Comparison of ENCODE assay signal across 8 cellular contexts in the genomic region with DNA sequence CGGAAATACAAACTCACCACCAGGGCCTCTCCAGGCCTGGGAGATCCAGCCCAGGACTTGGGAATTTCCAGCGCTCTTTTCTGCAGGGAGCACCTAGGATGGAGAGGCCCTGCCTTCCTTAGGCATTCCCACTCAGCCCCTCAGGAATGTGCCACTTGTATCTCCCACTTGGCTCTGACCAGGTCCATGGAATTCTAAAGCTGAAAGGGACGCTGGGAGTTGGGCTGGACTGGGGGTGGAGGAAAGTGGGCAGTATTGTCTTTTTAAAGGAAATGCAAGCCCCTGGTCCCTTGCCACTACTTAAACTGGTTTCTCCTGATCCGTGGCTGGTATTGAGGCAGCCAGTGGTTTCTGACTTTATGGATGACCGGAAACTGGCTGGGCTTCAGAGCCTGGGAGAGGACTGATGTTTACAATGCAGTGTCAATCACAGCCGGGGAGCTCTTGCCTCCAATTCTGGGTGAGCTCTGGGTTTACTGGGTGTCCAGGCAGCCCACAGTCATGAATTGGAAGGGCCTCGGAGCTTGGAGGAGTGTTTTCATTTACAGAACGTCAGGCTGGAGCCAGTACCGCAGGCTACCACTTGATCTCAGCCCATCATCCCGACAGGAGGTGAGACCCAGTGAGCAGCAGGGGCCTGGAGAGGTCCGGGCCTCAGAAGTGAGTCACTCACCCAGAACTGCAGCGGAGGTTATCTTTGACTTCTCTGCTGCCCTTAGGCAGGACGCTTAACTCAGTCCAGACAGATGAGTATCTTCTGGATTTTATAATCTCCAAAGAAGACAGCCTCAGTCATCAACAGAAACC. TPM values are rescaled to one million over a fixed set of nuclear protein-coding genes. Genes with fewer than 3 reads are reported as not detected.
A peak's percentile ranks its signal among the peaks of the same experiment; 100 is the strongest.
DNase-seq lines count a peak whose midpoint lies in the region; ATAC-seq and TF ChIP-seq lines count a peak whose summit lies in the region.

No MANE protein-coding gene starts in this region.

- no peaks in the 10 kb centered on the region for H3K9me3 Mint-ChIP-seq in Caco-2 (ENCODE audit: unreplicated experiment)
- H3K9me3 Mint-ChIP-seq in natural killer cell, result no peaks in the 10 kb centered on the region

- WGBS in ectodermal cell, 2 experiments, result 28 to 33% methylated on average over 13 of the region's 13 CpGs

- peaks cover 37% of the 10 kb centered on the region for H3K4me1 Mint-ChIP-seq in Caco-2 (ENCODE audit: low read depth, unreplicated experiment)
- peaks cover 0 to 12% of the 10 kb centered on the region in 2 donors for H3K4me1 Mint-ChIP-seq in natural killer cell

- DNase-seq in Caco-2, result peak; percentile 51 to 72
- DNase-seq in NT2/D1 (ENCODE audit: low read depth, low spot score), result no peak
- no peak for DNase-seq in natural killer cell
- no peak for DNase-seq in NK-92 (lab: John Stamatoyannopoulos, UW; ENCODE audit: unreplicated experiment)
- DNase-seq in NOMO-1 treated with DMSO at 0.1 percent for 48 hours (lab: John Stamatoyannopoulos, UW; ENCODE audit: unreplicated experiment), result no peak

- H3K4me1 ChIP-seq in Caco-2 (peaks cover 46% of the 10 kb centered on the region), NT2/D1 (ENCODE audit: insufficient read depth, insufficient read length) (peaks cover 23% of the 10 kb centered on the region), ectodermal cell (ENCODE audit: control insufficient read depth, insufficient read depth, low read length) (peaks cover 18% of the 10 kb centered on the region)

- H3K36me3 ChIP-seq in Caco-2 (ENCODE audit: control insufficient read depth, insufficient read depth, low read length), result no peaks in the 10 kb centered on the region; the same call in 1 of the 2 replicates
- peaks cover 22% of the 10 kb centered on the region for H3K36me3 ChIP-seq in NT2/D1 (ENCODE audit: insufficient read depth, insufficient read length, low read length)
- H3K36me3 ChIP-seq in ectodermal cell (ENCODE audit: control insufficient read depth, insufficient read depth, low read length), result peaks cover 8% of the 10 kb centered on the region

- H3K27me3 Mint-ChIP-seq in Caco-2 (ENCODE audit: insufficient read depth, unreplicated experiment) (no peaks in the 10 kb centered on the region), natural killer cell (ENCODE audit: low read depth in 2 of 2) (no peaks in the 10 kb centered on the region)

- H3K27me3 ChIP-seq in Caco-2 (replicated peaks; ENCODE audit: control insufficient read depth, insufficient read depth, low read length), result no peaks in the 10 kb centered on the region
- H3K27me3 ChIP-seq in NT2/D1 (ENCODE audit: insufficient read depth, insufficient read length), result no peaks in the 10 kb centered on the region
- peaks cover 17% of the 10 kb centered on the region for H3K27me3 ChIP-seq in ectodermal cell (ENCODE audit: control insufficient read depth, insufficient read depth, low read length, poor library complexity, severe bottlenecking)

- H3K27ac ChIP-seq in ectodermal cell (ENCODE audit: insufficient read depth, low read depth, low read length, poor library complexity, severe bottlenecking), result peak overlapping the region; percentile 63

- TF ChIP-seq CTCF in Caco-2 (IDR thresholded peaks at IDR 0.05; ENCODE audit: insufficient read depth in 1 of 2, low read depth in 1 of 2, low read length in 1 of 2, severe bottlenecking in 1 of 2, unreplicated experiment in 1 of 2) (no peak), natural killer cell (IDR thresholded peaks at IDR 0.05) (no peak)

- CTCF ChIA-PET in Caco-2 (lab: Charles Lee), result interaction anchor here (0.5 to 2.5 kb wide), 6 partner anchors 10 to 191 kb away, joined by 3 to 6 read pairs (median 4); partner anchors contain the start of gene ABCB8

- ATAC-seq in natural killer cell (no peak), GM18520 (IDR thresholded peaks at IDR 0.05; ENCODE audit: unreplicated experiment) (no peak), HG02973 (IDR thresholded peaks at IDR 0.05; ENCODE audit: unreplicated experiment) (no peak)

- POLR2A ChIA-PET in Caco-2 (lab: Charles Lee), result interaction anchor here (0.8 kb wide), 1 partner anchor 25 kb away, joined by 3 read pairs; no protein-coding TSS in a partner anchor

- intact Hi-C loops in Caco-2 (cut with micrococcal nuclease; ENCODE audit: unreplicated experiment), result loop anchor here (1.0 to 5.0 kb wide), 2 partner anchors 51 to 101 kb away; no protein-coding TSS in a partner anchor
- intact Hi-C loops in natural killer cell (cut with micrococcal nuclease), result no loop called here

- peaks cover 17% of the 10 kb centered on the region for H3K36me3 Mint-ChIP-seq in Caco-2 (ENCODE audit: insufficient read depth, unreplicated experiment)
- H3K36me3 Mint-ChIP-seq in natural killer cell, result no peaks in the 10 kb centered on the region

- H3K9ac ChIP-seq in NT2/D1 (ENCODE audit: insufficient read length, low read depth), result peak overlapping the region; percentile 76

- H3K4me3 Mint-ChIP-seq in Caco-2 (ENCODE audit: unreplicated experiment) (peak overlapping the region; percentile 33), natural killer cell (peak overlapping the region; percentile 17)

- no TSS peak for BruUV-seq in Caco-2 (replicated peaks; lab: Mats Ljungman, UMichigan)

- peak overlapping the region; percentile 81 for H3K27ac Mint-ChIP-seq in Caco-2 (ENCODE audit: unreplicated experiment)
- no peak overlapping the region for H3K27ac Mint-ChIP-seq in natural killer cell

- H3K9me3 ChIP-seq in Caco-2, result no peaks in the 10 kb centered on the region
- H3K9me3 ChIP-seq in NT2/D1 (ENCODE audit: insufficient read depth, low read length), result no peaks in the 10 kb centered on the region
- H3K9me3 ChIP-seq in ectodermal cell (ENCODE audit: control insufficient read depth, low read length), result no peaks in the 10 kb centered on the region

- H3K4me3 ChIP-seq in Caco-2 (ENCODE audit: low read depth, low read length), result no peak overlapping the region
- H3K4me3 ChIP-seq in NT2/D1 (ENCODE audit: insufficient read length, low read depth), result peak overlapping the region; percentile 40
- peak overlapping the region; percentile 35 for H3K4me3 ChIP-seq in ectodermal cell (ENCODE audit: insufficient read depth, low read depth, low read length)

RNA-seq across cellular contexts. Expression of gene AGAP3, which starts 27.3 kb away (rescaled TPM):
- total RNA-seq in Caco-2 (2022) (70.2 and 76.6 TPM in 2 replicates), natural killer cell (10 to 100 TPM; 27.7 to 46.9 (median 42.8) TPM)
- polyA plus RNA-seq in ectodermal cell (2013, experiment 1 of 4), result 72.8 TPM
- 63.8 TPM for polyA plus RNA-seq in ectodermal cell (2013, experiment 2 of 4)
- polyA plus RNA-seq in ectodermal cell (2013, experiment 3 of 4), result 55.5 TPM
- 62.2 TPM for polyA plus RNA-seq in ectodermal cell (2013, experiment 4 of 4)

RNA-seq across cellular contexts. Expression of gene TMUB1, which starts 30.3 kb away (rescaled TPM):
- total RNA-seq in Caco-2 (2022) (68.1 and 75.0 TPM in 2 replicates), natural killer cell (10 to 100 TPM; 44.1 to 49.8 (median 47.3) TPM)
- 45.6 TPM for polyA plus RNA-seq in ectodermal cell (2013, experiment 1 of 4)
- 38.3 TPM for polyA plus RNA-seq in ectodermal cell (2013, experiment 2 of 4)
- 41.6 TPM for polyA plus RNA-seq in ectodermal cell (2013, experiment 3 of 4)
- 41.5 TPM for polyA plus RNA-seq in ectodermal cell (2013, experiment 4 of 4)

RNA-seq across cellular contexts. Expression of gene FASTK, which starts 32.9 kb away (rescaled TPM):
- total RNA-seq in Caco-2 (2022) (114 and 119 TPM in 2 replicates), natural killer cell (10 to 100 TPM; 72.8 to 89.4 (median 85.2) TPM)
- polyA plus RNA-seq in ectodermal cell (2013, experiment 1 of 4), result 55.1 TPM
- polyA plus RNA-seq in ectodermal cell (2013, experiment 2 of 4), result 44.8 TPM
- polyA plus RNA-seq in ectodermal cell (2013, experiment 3 of 4), result 48.3 TPM
- 55.4 TPM for polyA plus RNA-seq in ectodermal cell (2013, experiment 4 of 4)

RNA-seq across cellular contexts. Expression of gene GBX1, which starts 53.9 kb away (rescaled TPM):
- not detected in 2 replicates for total RNA-seq in Caco-2 (2022)
- polyA plus RNA-seq in ectodermal cell (2013, experiment 1 of 4), result 0.65 TPM
- polyA plus RNA-seq in ectodermal cell (2013, experiment 2 of 4), result 0.52 TPM
- polyA plus RNA-seq in ectodermal cell (2013, experiment 3 of 4), result 0.59 TPM
- polyA plus RNA-seq in ectodermal cell (2013, experiment 4 of 4), result 0.81 TPM
- not detected for total RNA-seq in natural killer cell

RNA-seq across cellular contexts. Expression of gene SLC4A2, which starts 54.2 kb away (rescaled TPM):
- 249 and 255 TPM in 2 replicates for total RNA-seq in Caco-2 (2022)
- 86.2 TPM for polyA plus RNA-seq in ectodermal cell (2013, experiment 1 of 4)
- 81.1 TPM for polyA plus RNA-seq in ectodermal cell (2013, experiment 2 of 4)
- 63.2 TPM for polyA plus RNA-seq in ectodermal cell (2013, experiment 3 of 4)
- polyA plus RNA-seq in ectodermal cell (2013, experiment 4 of 4), result 71.0 TPM
- total RNA-seq in natural killer cell, result 10 to 100 TPM; 60.4 to 87.3 (median 66.1) TPM

Comparison
In these comparisons a context has a peak if more than half of its experiments do, and no peak if none do; other contexts are left out.
1. DNase-seq: peak in Caco-2 (2 of 2); none in NT2/D1 (single experiment), natural killer cell (single experiment), NK-92 (single experiment) and NOMO-1 treated with DMSO at 0.1 percent for 48 hours (single experiment).